ENCODE assay signal across 8 cellular contexts in the genomic region with DNA sequence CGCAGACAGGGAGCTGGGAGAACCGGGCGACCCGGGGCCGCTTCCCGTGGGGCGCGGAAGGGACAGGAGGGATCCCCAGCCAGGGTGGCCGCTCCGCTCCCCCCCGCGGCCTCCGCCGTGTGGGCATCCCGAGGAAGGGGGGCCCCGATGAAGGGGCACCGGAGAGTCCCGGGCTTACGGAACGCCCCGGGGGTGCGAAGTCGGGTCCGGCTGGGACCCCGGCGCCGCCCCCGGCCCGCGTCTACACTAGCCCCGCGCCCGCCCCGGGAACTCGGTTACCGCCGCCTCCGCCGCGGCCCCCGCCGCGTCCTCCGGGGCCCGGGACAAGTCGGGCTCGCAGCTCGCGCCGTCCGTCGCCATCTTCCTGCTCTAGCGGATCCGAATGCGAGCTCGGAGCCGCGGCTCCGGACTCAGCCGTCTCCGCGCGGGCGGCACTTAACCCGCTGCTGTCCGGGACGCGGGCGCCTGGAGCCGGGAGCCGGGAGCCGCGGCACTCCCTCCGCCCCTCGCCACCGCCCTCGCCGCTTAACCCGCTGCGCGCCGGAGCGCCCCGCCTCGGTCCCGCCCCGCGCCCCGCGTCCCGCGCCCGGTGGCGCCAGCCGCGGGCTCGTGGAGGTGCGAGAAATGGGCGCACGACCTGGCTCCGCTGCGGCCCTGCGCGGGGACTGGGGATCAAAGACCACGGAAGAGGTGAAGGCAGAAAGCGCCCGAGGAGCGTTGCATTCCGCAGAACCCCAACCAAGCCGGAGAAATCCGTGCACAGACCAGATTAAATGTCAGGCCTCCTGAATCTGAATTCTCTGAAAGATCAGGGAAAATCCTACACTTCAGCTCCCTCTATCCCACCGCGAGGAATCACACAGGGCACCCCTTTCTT. TPM values are rescaled to one million over a fixed set of nuclear protein-coding genes. Genes with fewer than 3 reads are reported as not detected.
DNase-seq lines count a peak whose midpoint lies in the region; ATAC-seq and TF ChIP-seq lines count a peak whose summit lies in the region.

A gene with protein sequence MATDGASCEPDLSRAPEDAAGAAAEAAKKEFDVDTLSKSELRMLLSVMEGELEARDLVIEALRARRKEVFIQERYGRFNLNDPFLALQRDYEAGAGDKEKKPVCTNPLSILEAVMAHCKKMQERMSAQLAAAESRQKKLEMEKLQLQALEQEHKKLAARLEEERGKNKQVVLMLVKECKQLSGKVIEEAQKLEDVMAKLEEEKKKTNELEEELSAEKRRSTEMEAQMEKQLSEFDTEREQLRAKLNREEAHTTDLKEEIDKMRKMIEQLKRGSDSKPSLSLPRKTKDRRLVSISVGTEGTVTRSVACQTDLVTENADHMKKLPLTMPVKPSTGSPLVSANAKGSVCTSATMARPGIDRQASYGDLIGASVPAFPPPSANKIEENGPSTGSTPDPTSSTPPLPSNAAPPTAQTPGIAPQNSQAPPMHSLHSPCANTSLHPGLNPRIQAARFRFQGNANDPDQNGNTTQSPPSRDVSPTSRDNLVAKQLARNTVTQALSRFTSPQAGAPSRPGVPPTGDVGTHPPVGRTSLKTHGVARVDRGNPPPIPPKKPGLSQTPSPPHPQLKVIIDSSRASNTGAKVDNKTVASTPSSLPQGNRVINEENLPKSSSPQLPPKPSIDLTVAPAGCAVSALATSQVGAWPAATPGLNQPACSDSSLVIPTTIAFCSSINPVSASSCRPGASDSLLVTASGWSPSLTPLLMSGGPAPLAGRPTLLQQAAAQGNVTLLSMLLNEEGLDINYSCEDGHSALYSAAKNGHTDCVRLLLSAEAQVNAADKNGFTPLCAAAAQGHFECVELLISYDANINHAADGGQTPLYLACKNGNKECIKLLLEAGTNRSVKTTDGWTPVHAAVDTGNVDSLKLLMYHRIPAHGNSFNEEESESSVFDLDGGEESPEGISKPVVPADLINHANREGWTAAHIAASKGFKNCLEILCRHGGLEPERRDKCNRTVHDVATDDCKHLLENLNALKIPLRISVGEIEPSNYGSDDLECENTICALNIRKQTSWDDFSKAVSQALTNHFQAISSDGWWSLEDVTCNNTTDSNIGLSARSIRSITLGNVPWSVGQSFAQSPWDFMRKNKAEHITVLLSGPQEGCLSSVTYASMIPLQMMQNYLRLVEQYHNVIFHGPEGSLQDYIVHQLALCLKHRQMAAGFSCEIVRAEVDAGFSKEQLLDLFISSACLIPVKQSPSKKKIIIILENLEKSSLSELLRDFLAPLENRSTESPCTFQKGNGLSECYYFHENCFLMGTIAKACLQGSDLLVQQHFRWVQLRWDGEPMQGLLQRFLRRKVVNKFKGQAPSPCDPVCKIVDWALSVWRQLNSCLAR (N-terminal part only) (minus strand): TSS at position 386 of the 877 bp plus-strand sequence. CDS start 26 bp downstream, at position 360.

- H3K36me3 ChIP-seq in Panc1 (ENCODE audit: control insufficient read depth, insufficient read depth, low read length) = peaks cover 4% of the 10 kb centered on the region; the same call in 1 of the 2 replicates

- no peaks in the 10 kb centered on the region for H3K9me3 Mint-ChIP-seq in stimulated activated naive B cell treated with anti-CD40 and anti-IgM and Interleukin-4, amounts not matched to agents 10 μg/mL and 1 μg/mL and 100 μg/mL, for 72 hours

- peaks cover 5% of the 10 kb centered on the region; the same call in 1 of the 2 replicates for H3K4me1 ChIP-seq in Panc1 (ENCODE audit: control insufficient read depth, insufficient read depth, low read length)

- H3K4me3 ChIP-seq in AG10803 (ENCODE audit: low read length) (peak within 1 kb of the TSS; percentile 54), Panc1 (ENCODE audit: low read depth in 2 of 2, low read length in 2 of 2) (peak within 1 kb of the TSS; percentile 35 to 37), coronary artery (peak within 1 kb of the TSS; percentile 86)

- TF ChIP-seq CTCF in AG10803 (conservative IDR thresholded peaks at IDR 0.05; ENCODE audit: low read length) (0 out of 2 replicates have a peak, but pooled peaks have one; percentile 9), Panc1 (IDR thresholded peaks at IDR 0.05) (no peak), coronary artery (IDR thresholded peaks at IDR 0.05) (no peak)

- H3K27me3 ChIP-seq in Panc1 (ENCODE audit: control insufficient read depth, insufficient read depth, low read length) = peaks cover 33% of the 10 kb centered on the region

- H3K27ac Mint-ChIP-seq in stimulated activated naive B cell treated with anti-CD40 and anti-IgM and Interleukin-4, amounts not matched to agents 10 μg/mL and 1 μg/mL and 100 μg/mL, for 72 hours = peak within 1 kb of the TSS; percentile 68

- no peaks in the 10 kb centered on the region for H3K36me3 Mint-ChIP-seq in stimulated activated naive B cell treated with anti-CD40 and anti-IgM and Interleukin-4, amounts not matched to agents 10 μg/mL and 1 μg/mL and 100 μg/mL, for 72 hours

- ATAC-seq in GM18907 (IDR thresholded peaks at IDR 0.05; ENCODE audit: unreplicated experiment) (peak; percentile 59), Panc1 (peak; percentile 79), GM18498 (IDR thresholded peaks at IDR 0.05; ENCODE audit: unreplicated experiment) (no peak)
- peak in 1 of 2 donors; percentile 20 for ATAC-seq in stimulated activated naive B cell treated with anti-CD40 and anti-IgM and Interleukin-4, amounts not matched to agents 10 μg/mL and 1 μg/mL and 100 μg/mL, for 72 hours (replicated peaks)

- H3K27ac ChIP-seq in Panc1 (ENCODE audit: low read length) = no peak within 1 kb of the TSS
- peak within 1 kb of the TSS; percentile 64 to 84 for H3K27ac ChIP-seq in coronary artery

- intact Hi-C loops in Panc1 (cut with micrococcal nuclease; ENCODE audit: unreplicated experiment) = no loop called here

- H3K27me3 Mint-ChIP-seq in stimulated activated naive B cell treated with anti-CD40 and anti-IgM and Interleukin-4, amounts not matched to agents 10 μg/mL and 1 μg/mL and 100 μg/mL, for 72 hours = peaks cover 39% of the 10 kb centered on the region in 2 donors

- CTCF ChIA-PET in Panc1 (lab: Charles Lee) = no interaction called here

- in situ Hi-C loops in Panc1 (cut with HindIII; ENCODE audit: low pct_unique_long_range_greater_than_20kb, low sequenced_read_pairs) = no loop called here

- H3K4me3 Mint-ChIP-seq in stimulated activated naive B cell treated with anti-CD40 and anti-IgM and Interleukin-4, amounts not matched to agents 10 μg/mL and 1 μg/mL and 100 μg/mL, for 72 hours = peak within 1 kb of the TSS; percentile 52 to 68

- POLR2A ChIA-PET in Panc1 (lab: Charles Lee) = no interaction called here

- no TSS peak for BruUV-seq in Panc1 (replicated peaks; lab: Mats Ljungman, UMichigan)

- DNase-seq in AG10803 (ENCODE audit: low read depth) (peak; percentile 38), Panc1 (ENCODE audit: low read depth, low spot score) (no peak), coronary artery (ENCODE audit: low spot score) (peak; percentile 73), left kidney (ENCODE audit: low read depth, low spot score) (peak; percentile 87), COLO829 (ENCODE audit: low spot score) (no peak)
- DNase-seq in stimulated activated naive B cell treated with anti-CD40 and anti-IgM and Interleukin-4, amounts not matched to agents 10 μg/mL and 1 μg/mL and 100 μg/mL, for 72 hours = no peak

- H3K4me1 Mint-ChIP-seq in stimulated activated naive B cell treated with anti-CD40 and anti-IgM and Interleukin-4, amounts not matched to agents 10 μg/mL and 1 μg/mL and 100 μg/mL, for 72 hours = peaks cover 9 to 14% of the 10 kb centered on the region in 2 donors

- no peaks in the 10 kb centered on the region for H3K9me3 ChIP-seq in Panc1 (ENCODE audit: control insufficient read depth, insufficient read depth, low read depth, low read length)

RNA-seq across cellular contexts. Expression of the gene that starts here (rescaled TPM):
- 1.0 TPM for total RNA-seq in Panc1 (2021; ENCODE audit: unreplicated experiment)
- polyA plus RNA-seq in Panc1 (2012; ENCODE audit: insufficient read length) = 0.21 TPM

Comparison
In these comparisons a context has a peak if more than half of its experiments do, and no peak if none do; other contexts are left out.
1. DNase-seq: peak in AG10803 (single experiment), coronary artery (single experiment) and left kidney (single experiment); none in Panc1 (single experiment), stimulated activated naive B cell treated with anti-CD40 and anti-IgM and Interleukin-4, amounts not matched to agents 10 μg/mL and 1 μg/mL and 100 μg/mL, for 72 hours (single experiment) and COLO829 (single experiment).
2. H3K4me3 ChIP-seq: peak in every context shown above with its lines; median percentile 86 in coronary artery; 54 in AG10803; 36 in Panc1.